Comparison of ENCODE assay signal across 7 cellular contexts in the genomic region with DNA sequence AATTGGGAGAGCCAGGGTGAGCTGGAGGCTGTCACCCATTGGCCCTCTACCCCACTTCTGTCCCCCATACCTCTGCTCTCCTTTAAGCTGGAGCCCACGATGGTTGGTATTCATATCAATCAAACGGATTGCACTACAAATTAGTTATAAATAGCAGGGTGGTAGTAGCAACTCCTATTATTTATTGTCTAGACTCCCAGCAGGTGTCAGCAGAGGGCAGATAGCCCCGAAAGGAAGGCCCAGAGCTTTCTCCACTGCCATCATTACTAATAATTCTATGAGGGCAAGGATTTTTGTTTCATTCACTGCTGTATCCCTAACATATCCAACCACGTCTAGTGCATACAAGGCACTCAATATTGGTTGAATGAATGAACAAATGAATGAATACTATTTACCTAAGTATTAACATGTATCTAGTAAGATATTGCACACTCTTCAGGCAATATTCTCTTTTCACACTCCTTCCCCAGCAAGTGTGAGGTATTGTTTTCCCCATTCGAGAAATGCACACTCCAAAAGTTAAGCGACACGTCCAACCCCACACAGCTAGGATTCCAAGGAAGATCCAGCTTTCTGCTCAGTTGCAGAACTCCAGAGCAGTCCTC. TPM values are rescaled to one million over a fixed set of nuclear protein-coding genes. Genes with fewer than 3 reads are reported as not detected.
DNase-seq lines count a peak whose midpoint lies in the region; TF ChIP-seq lines count a peak whose summit lies in the region.

No MANE protein-coding gene starts in this region.

- intact Hi-C loops in left ventricle myocardium inferior (cut with micrococcal nuclease) (loop anchor here (2.0 kb wide), 1 partner anchor 38 kb away; no protein-coding TSS in a partner anchor), tibial artery (cut with DNase I; ENCODE audit: low total_unique reads) (no loop called here)

- H3K27ac ChIP-seq in DOHH2 (ENCODE audit: low read depth, low read length) (no peak overlapping the region), left ventricle myocardium inferior (replicated peaks) (no peak overlapping the region), tibial artery (no peak overlapping the region)

- H3K9me3 ChIP-seq in DOHH2 (ENCODE audit: control insufficient read depth, insufficient read depth, low read length) = no peaks in the 10 kb centered on the region
- no peaks in the 10 kb centered on the region for H3K9me3 ChIP-seq in left ventricle myocardium inferior (replicated peaks)
- H3K9me3 ChIP-seq in tibial artery = no peaks in the 10 kb centered on the region

- no peaks in the 10 kb centered on the region for H4K20me1 ChIP-seq in DOHH2 (ENCODE audit: control insufficient read depth, insufficient read depth, low read depth, low read length)

- TF ChIP-seq CTCF in DOHH2 (IDR thresholded peaks at IDR 0.05; ENCODE audit: low read depth, low read length, poor library complexity, severe bottlenecking) (peak; percentile 46), left ventricle myocardium inferior (IDR thresholded peaks at IDR 0.05; ENCODE audit: borderline replicate concordance) (peak; percentile 69), tibial artery (IDR thresholded peaks at IDR 0.05) (peak; percentile 53 to 65)

- H3K4me3 ChIP-seq in DOHH2 (ENCODE audit: low read length) = no peak overlapping the region
- no peak overlapping the region for H3K4me3 ChIP-seq in left ventricle myocardium inferior
- no peak overlapping the region for H3K4me3 ChIP-seq in tibial artery

- H3K4me2 ChIP-seq in DOHH2 (ENCODE audit: low read length) = no peak overlapping the region

- DNase-seq in HuH-7 (ENCODE audit: low spot score) (peak; percentile 88), left ventricle myocardium inferior (no peak), tibial artery (no peak), iPS-NIHi11 (ENCODE audit: low spot score) (no peak), NCI-H1417 treated with DMSO at 0.1 percent for 48 hours (lab: John Stamatoyannopoulos, UW) (no peak)
- DNase-seq in activated CD4-positive, alpha-beta T cell treated with anti-CD3 and anti-CD28 coated beads, Interleukin-2, amount 50 U/mL, for 1 hour = peak; percentile 37

- H3K36me3 ChIP-seq in DOHH2 (ENCODE audit: control insufficient read depth, low read length) (no peaks in the 10 kb centered on the region), left ventricle myocardium inferior (no peaks in the 10 kb centered on the region), tibial artery (no peaks in the 10 kb centered on the region)

- H3K79me2 ChIP-seq in DOHH2 (ENCODE audit: control insufficient read depth, low read length) = no peaks in the 10 kb centered on the region

- H3K9me2 ChIP-seq in DOHH2 (replicated peaks; ENCODE audit: control insufficient read depth, low read length) = no peaks in the 10 kb centered on the region

- H3F3A ChIP-seq in DOHH2 (ENCODE audit: control insufficient read depth, insufficient read depth) = no peaks in the 10 kb centered on the region

- H3K4me1 ChIP-seq in DOHH2 (ENCODE audit: control insufficient read depth, low read length) = peaks cover 12% of the 10 kb centered on the region
- peaks cover 12% of the 10 kb centered on the region for H3K4me1 ChIP-seq in left ventricle myocardium inferior
- H3K4me1 ChIP-seq in tibial artery = peaks cover 0 to 22% (median 13%) of the 10 kb centered on the region in 4 donors

- H3K27me3 ChIP-seq in DOHH2 (ENCODE audit: control insufficient read depth, low read length) = peaks cover 6% of the 10 kb centered on the region; the same call in 1 of the 2 replicates
- no peaks in the 10 kb centered on the region for H3K27me3 ChIP-seq in left ventricle myocardium inferior (ENCODE audit: low read depth)
- H3K27me3 ChIP-seq in tibial artery = no peaks in the 10 kb centered on the region

RNA-seq across cellular contexts. Expression of gene C17orf50, which starts 6.3 kb away (rescaled TPM):
- total RNA-seq in left ventricle myocardium inferior = not detected

RNA-seq across cellular contexts. Expression of gene GAS2L2, which starts 14.0 kb away (rescaled TPM):
- 0.08 TPM for total RNA-seq in left ventricle myocardium inferior

RNA-seq across cellular contexts. Expression of gene MMP28, which starts 28.4 kb away (rescaled TPM):
- 3.0 TPM for total RNA-seq in left ventricle myocardium inferior

RNA-seq across cellular contexts. Expression of gene RASL10B, which starts 35.6 kb away (rescaled TPM):
- total RNA-seq in left ventricle myocardium inferior = 18.4 TPM

RNA-seq across cellular contexts. Expression of gene TAF15, which starts 42.3 kb away (rescaled TPM):
- 113 TPM for total RNA-seq in left ventricle myocardium inferior

Comparison
In these comparisons a context has a peak if more than half of its experiments do, and no peak if none do; other contexts are left out.
1. DNase-seq: peak in HuH-7 (single experiment) and activated CD4-positive, alpha-beta T cell treated with anti-CD3 and anti-CD28 coated beads, Interleukin-2, amount 50 U/mL, for 1 hour (single experiment); none in left ventricle myocardium inferior (single experiment), tibial artery (0 of 2), iPS-NIHi11 (single experiment) and NCI-H1417 treated with DMSO at 0.1 percent for 48 hours (single experiment).
2. Peak in every context shown above with its lines, with median percentiles within 50 percentile points of each other: CTCF ChIP-seq.